9 cellular contexts compared by ENCODE assay signal in genomic region chr1:23568608-23569383, GRCh38.
DNase-seq lines count a peak whose midpoint lies in the region; ATAC-seq lines count a peak whose summit lies in the region.
"Had no signal": no experiment of that assay in that cellular context is flagged by ENCODE, and none has a peak within 500 bp of the region (broad histone marks: within the 10 kb centered on the region; RNA-seq: fewer than 3 reads in every experiment).

No MANE protein-coding gene starts in this region.

- H3K27me3 ChIP-seq in stomach smooth muscle (ENCODE audit: control insufficient read depth in 1 of 2, insufficient read depth in 2 of 2, low read length in 2 of 2): no peaks in the 10 kb centered on the region

- peaks cover 24% of the 10 kb centered on the region for H3K4me1 ChIP-seq in stomach smooth muscle (ENCODE audit: control insufficient read depth, insufficient read depth, low read length)

- no peaks in the 10 kb centered on the region for H3K9me3 ChIP-seq in stomach smooth muscle (ENCODE audit: control insufficient read depth in 2 of 2, low read length in 2 of 2)

- peak overlapping the region; percentile 67 for H3K27ac ChIP-seq in stomach smooth muscle (ENCODE audit: low read length)

- H3K9ac ChIP-seq in stomach smooth muscle (ENCODE audit: low read length in 2 of 2): peak overlapping the region; percentile 59 to 71

- peak overlapping the region; percentile 44 to 72 for H3K4me3 ChIP-seq in stomach smooth muscle (ENCODE audit: low read length in 2 of 2)

- no peak for ATAC-seq in HG02885 (IDR thresholded peaks at IDR 0.05; ENCODE audit: poor library complexity, unreplicated experiment)

- DNase-seq in NCI-H146 (lab: John Stamatoyannopoulos, UW) (peak; percentile 12), NCI-H146 treated with DMSO at 0.1 percent for 48 hours (lab: John Stamatoyannopoulos, UW; ENCODE audit: unreplicated experiment) (no peak), astrocyte of the hippocampus (ENCODE audit: low read depth, low spot score) (peak; percentile 32), left kidney (ENCODE audit: low read depth, low spot score) (peak; percentile 73), NCI-H1417 (lab: John Stamatoyannopoulos, UW) (no peak), midbrain (lab: John Stamatoyannopoulos, UW) (no peak)
- DNase-seq: activated CD8-positive, alpha-beta memory T cell treated with anti-CD3 and anti-CD28 coated beads, Interleukin-2, amount 50 U/mL, for 48 hours had no signal

- no peaks in the 10 kb centered on the region for H3K36me3 ChIP-seq in stomach smooth muscle (ENCODE audit: control insufficient read depth in 2 of 2, insufficient read depth in 2 of 2, low read length in 2 of 2)

Comparison
In these comparisons a context has a peak if more than half of its experiments do, and no peak if none do; other contexts are left out.
1. DNase-seq: peak in NCI-H146 (single experiment), astrocyte of the hippocampus (single experiment) and left kidney (single experiment); none in NCI-H146 treated with DMSO at 0.1 percent for 48 hours (single experiment), NCI-H1417 (0 of 3) and midbrain (single experiment).